ENCODE assay signal across 1 cellular context in the genomic region with DNA sequence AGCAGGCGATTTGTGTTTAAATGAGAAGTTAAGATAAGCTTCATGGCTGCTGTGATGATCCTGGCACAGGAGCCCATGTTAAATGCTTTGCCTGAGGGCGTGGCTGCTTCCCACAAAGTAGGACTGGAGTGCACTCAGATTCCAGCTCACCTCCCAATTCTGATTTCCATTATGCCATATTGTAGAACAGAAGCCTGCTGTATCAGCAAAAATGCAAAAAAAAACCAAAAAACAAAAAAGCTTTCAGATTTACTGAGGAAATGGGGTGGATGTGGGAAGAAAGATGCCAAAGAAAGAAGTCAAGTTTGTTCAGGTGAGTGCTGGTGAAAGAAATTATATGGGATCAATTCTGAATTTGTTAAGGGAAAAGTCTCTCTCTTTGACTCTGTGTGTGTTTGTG.
TF ChIP-seq lines count a peak whose summit lies in the region.

No MANE protein-coding gene starts in this region.

TF ChIP-seq in HepG2, 621 proteins besides CTCF, POLR2A, EP300 and RAD21 (continued from another document):
- TF ChIP-seq ZNF740 (CRISPR knock-in tag; IDR thresholded peaks at IDR 0.05) (no peak), ZNF281 (CRISPR knock-in tag; IDR thresholded peaks at IDR 0.05; ENCODE audit: borderline replicate concordance) (no peak), SIN3B (IDR thresholded peaks at IDR 0.05; ENCODE audit: low read length) (no peak), ZNF501 (CRISPR knock-in tag; IDR thresholded peaks at IDR 0.05) (no peak), ZBTB39 (CRISPR knock-in tag; IDR thresholded peaks at IDR 0.05) (no peak), ZNF609 (CRISPR knock-in tag; IDR thresholded peaks at IDR 0.05; ENCODE audit: borderline replicate concordance) (no peak), ZNF674 (CRISPR knock-in tag; IDR thresholded peaks at IDR 0.05; ENCODE audit: low read depth) (no peak), TAF15 (IDR thresholded peaks at IDR 0.05; ENCODE audit: low read depth, low read length, poor library complexity, severe bottlenecking) (no peak), ZMYM2 (CRISPR knock-in tag; IDR thresholded peaks at IDR 0.05) (no peak), MAFK (conservative IDR thresholded peaks at IDR 0.05 in 1 of 2, IDR thresholded peaks at IDR 0.05 in 1 of 2; ENCODE audit: low read length in 2 of 2) (peak; percentile 31 to 67; a peak in 3 of 4 replicates), ZNF354B (CRISPR knock-in tag; IDR thresholded peaks at IDR 0.05) (no peak), MAFF (IDR thresholded peaks at IDR 0.05; ENCODE audit: low read depth, low read length) (0 out of 2 replicates have a peak, but pooled peaks have one; percentile 34), ZNF616 (CRISPR knock-in tag; IDR thresholded peaks at IDR 0.05; ENCODE audit: low read depth) (no peak)
